In genomic region chr1:65377496-65378268, GRCh38 we compare ENCODE assay signal across 36 cellular contexts.
"Had no signal": no experiment of that assay in that cellular context is flagged by ENCODE, and none has a peak within 500 bp of the region (broad histone marks: within the 10 kb centered on the region; RNA-seq: fewer than 3 reads in every experiment).

No MANE protein-coding gene starts in this region.

- ATAC-seq: activated CD4-positive, CD25-positive, alpha-beta regulatory T cell treated with anti-CD3 and anti-CD28 coated beads, Interleukin-2, amount 50 U/mL, for 24 hours; activated CD8-positive, alpha-beta T cell treated with anti-CD3 and anti-CD28 coated beads for 36 hours; activated naive CD8-positive, alpha-beta T cell treated with anti-CD3 and anti-CD28 coated beads, Interleukin-2, amount 50 U/mL, for 24 hours; activated T-cell treated with anti-CD3 and anti-CD28 coated beads, Interleukin-2, amount 50 U/mL, for 4 hours; body of pancreas; esophagus mucosa; foreskin keratinocyte; gastrocnemius medialis; heart left ventricle; T-cell had no signal

- H3K27ac Mint-ChIP-seq: activated B cell treated with CpG ODN at 0.5 μM for 24 hours; activated CD8-positive, alpha-beta T cell treated with anti-CD3 and anti-CD28 coated beads for 36 hours; activated naive CD4-positive, alpha-beta T cell treated with anti-CD3 and anti-CD28 coated beads for 36 hours; activated naive CD4-positive, alpha-beta T cell treated with anti-CD3 and anti-CD28 coated beads, Interleukin-2, amount 50 U/mL, for 24 hours; activated naive CD8-positive, alpha-beta T cell treated with anti-CD3 and anti-CD28 coated beads for 36 hours; activated naive CD8-positive, alpha-beta T cell treated with anti-CD3 and anti-CD28 coated beads, Interleukin-2, amount 50 U/mL, for 24 hours; activated T-helper 2 cell treated with anti-CD3 and anti-CD28 coated beads, Interferon-gamma antibody, Interleukin-2, Interleukin-4, amounts not matched to agents 10 μg/mL and 5 μg/mL and 100 μg/mL, durations not matched to agents 14 hours and 24 hours and 36 hours; dendritic cell treated with granulocyte-macrophage colony-stimulating factor and Interleukin-4, amounts not matched to agents 40 ng/mL and 50 ng/mL, for 4 days; endodermal cell; T-cell; T-helper 1 cell treated with Interleukin-12 subunit alpha and Interleukin-12 subunit beta and Interleukin-4 antibody, amounts not matched to agents 30 μg/mL and 1 μg/mL, for 36 hours; T-helper 2 cell treated with Interferon-gamma antibody and Interleukin-4, amounts not matched to agents 5 μg/mL and 100 μg/mL, for 36 hours had no signal

- H3K4me1 Mint-ChIP-seq: activated B cell treated with CpG ODN at 0.5 μM for 24 hours; activated naive CD4-positive, alpha-beta T cell treated with anti-CD3 and anti-CD28 coated beads, Interleukin-2, amount 50 U/mL, for 24 hours; activated naive CD8-positive, alpha-beta T cell treated with anti-CD3 and anti-CD28 coated beads for 36 hours; activated naive CD8-positive, alpha-beta T cell treated with anti-CD3 and anti-CD28 coated beads, Interleukin-2, amount 50 U/mL, for 24 hours; endodermal cell; T-cell had no signal

- H3K36me3 ChIP-seq: adrenal gland, gastrocnemius medialis, heart left ventricle, WERI-Rb-1 had no signal

- H3K27me3 Mint-ChIP-seq: dendritic cell treated with granulocyte-macrophage colony-stimulating factor and Interleukin-4, amounts not matched to agents 40 ng/mL and 50 ng/mL, for 4 days had no signal

- H3K4me1 ChIP-seq: body of pancreas, foreskin keratinocyte, gastrocnemius medialis, heart left ventricle had no signal

- H3K9me3 Mint-ChIP-seq: activated B cell treated with CpG ODN at 0.5 μM for 24 hours; activated CD8-positive, alpha-beta T cell treated with anti-CD3 and anti-CD28 coated beads for 36 hours; activated naive CD4-positive, alpha-beta T cell treated with anti-CD3 and anti-CD28 coated beads for 36 hours; activated naive CD4-positive, alpha-beta T cell treated with anti-CD3 and anti-CD28 coated beads, Interleukin-2, amount 50 U/mL, for 24 hours; activated naive CD8-positive, alpha-beta T cell treated with anti-CD3 and anti-CD28 coated beads for 36 hours; activated naive CD8-positive, alpha-beta T cell treated with anti-CD3 and anti-CD28 coated beads, Interleukin-2, amount 50 U/mL, for 24 hours; activated T-cell treated with anti-CD3 and anti-CD28 coated beads, Interleukin-2, amount 50 U/mL, for 4 hours; activated T-helper 2 cell treated with anti-CD3 and anti-CD28 coated beads, Interferon-gamma antibody, Interleukin-2, Interleukin-4, amounts not matched to agents 10 μg/mL and 5 μg/mL and 100 μg/mL, durations not matched to agents 14 hours and 24 hours and 36 hours; dendritic cell treated with granulocyte-macrophage colony-stimulating factor and Interleukin-4, amounts not matched to agents 40 ng/mL and 50 ng/mL, for 4 days; endodermal cell; T-helper 2 cell treated with Interferon-gamma antibody and Interleukin-4, amounts not matched to agents 5 μg/mL and 100 μg/mL, for 36 hours had no signal

- H3K27ac ChIP-seq: adrenal gland, body of pancreas, cardiac muscle cell, coronary artery, foreskin keratinocyte, gastrocnemius medialis, heart left ventricle, WERI-Rb-1 had no signal

- H3K9me3 ChIP-seq: adrenal gland, body of pancreas, gastrocnemius medialis, heart left ventricle had no signal

- H3K4me3 Mint-ChIP-seq: activated B cell treated with CpG ODN at 0.5 μM for 24 hours; activated CD8-positive, alpha-beta T cell treated with anti-CD3 and anti-CD28 coated beads for 36 hours; activated naive CD4-positive, alpha-beta T cell treated with anti-CD3 and anti-CD28 coated beads for 36 hours; activated naive CD4-positive, alpha-beta T cell treated with anti-CD3 and anti-CD28 coated beads, Interleukin-2, amount 50 U/mL, for 24 hours; activated naive CD8-positive, alpha-beta T cell treated with anti-CD3 and anti-CD28 coated beads for 36 hours; activated naive CD8-positive, alpha-beta T cell treated with anti-CD3 and anti-CD28 coated beads, Interleukin-2, amount 50 U/mL, for 24 hours; activated T-cell treated with anti-CD3 and anti-CD28 coated beads, Interleukin-2, amount 50 U/mL, for 4 hours; dendritic cell treated with granulocyte-macrophage colony-stimulating factor and Interleukin-4, amounts not matched to agents 40 ng/mL and 50 ng/mL, for 4 days; endodermal cell; T-cell; T-helper 1 cell treated with Interleukin-12 subunit alpha and Interleukin-12 subunit beta and Interleukin-4 antibody, amounts not matched to agents 30 μg/mL and 1 μg/mL, for 36 hours; T-helper 2 cell treated with Interferon-gamma antibody and Interleukin-4, amounts not matched to agents 5 μg/mL and 100 μg/mL, for 36 hours had no signal

- DNase-seq: activated B cell treated with CpG ODN at 0.5 μM for 24 hours; activated CD4-positive, alpha-beta T cell treated with anti-CD3 and anti-CD28 coated beads for 48 hours; activated CD4-positive, alpha-beta T cell treated with anti-CD3 and anti-CD28 coated beads, Interleukin-2, amount 50 U/mL, for 1 hour; activated CD4-positive, alpha-beta T cell treated with anti-CD3 and anti-CD28 coated beads, Interleukin-2, amount 50 U/mL, for 48 hours; activated CD8-positive, alpha-beta memory T cell treated with anti-CD3 and anti-CD28 coated beads for 24 hours; activated CD8-positive, alpha-beta T cell treated with anti-CD3 and anti-CD28 coated beads for 36 hours; activated effector memory CD4-positive, alpha-beta T cell treated with anti-CD3 and anti-CD28 coated beads, Interleukin-2, amount 50 U/mL, for 16 hours; activated naive CD4-positive, alpha-beta T cell treated with anti-CD3 and anti-CD28 coated beads for 36 hours; activated naive CD8-positive, alpha-beta T cell treated with anti-CD3 and anti-CD28 coated beads for 36 hours; activated naive CD8-positive, alpha-beta T cell treated with anti-CD3 and anti-CD28 coated beads, Interleukin-2, amount 50 U/mL, for 24 hours; activated T-cell treated with anti-CD3 and anti-CD28 coated beads, Interleukin-2, amount 50 U/mL, for 4 hours; adrenal gland; amygdala; aorta; body of pancreas; central memory CD4-positive, alpha-beta T cell; cerebellar nuclear complex; dorsolateral prefrontal cortex; effector memory CD4-positive, alpha-beta T cell; endodermal cell; foreskin keratinocyte; gastrocnemius medialis; glutamatergic neuron; heart left ventricle; T-cell; T1000; WERI-Rb-1 had no signal

- H3K4me3 ChIP-seq: adrenal gland, body of pancreas, cardiac muscle cell, coronary artery, dorsolateral prefrontal cortex, gastrocnemius medialis, heart left ventricle had no signal

- H3K27me3 ChIP-seq: adrenal gland, body of pancreas, cardiac muscle cell, dorsolateral prefrontal cortex, foreskin keratinocyte, gastrocnemius medialis, heart left ventricle had no signal
